ENCODE assay signal across 22 cellular contexts in the genomic region with DNA sequence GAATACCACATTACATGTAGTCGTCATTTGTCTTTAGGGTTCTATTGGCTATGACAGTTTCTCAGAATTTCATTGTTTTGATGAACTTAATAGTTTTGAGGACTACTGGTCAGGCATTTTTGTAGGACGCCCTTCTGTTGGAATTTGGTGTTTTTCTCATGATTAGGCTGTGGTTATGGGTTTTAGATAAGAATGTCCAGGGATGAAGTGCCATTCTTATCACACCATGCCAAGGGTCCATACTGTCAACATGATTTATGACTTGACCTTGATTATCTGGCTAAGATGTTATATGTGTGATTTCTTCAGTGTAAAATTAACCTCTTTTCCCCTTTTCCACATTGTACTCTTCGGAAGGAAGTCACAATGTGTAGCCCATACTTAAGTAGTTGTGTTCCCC.
"Had no signal": no experiment of that assay in that cellular context is flagged by ENCODE, and none has a peak within 500 bp of the region (broad histone marks: within the 10 kb centered on the region; RNA-seq: fewer than 3 reads in every experiment).

No MANE protein-coding gene starts in this region.

- H3K4me1 Mint-ChIP-seq: activated naive CD4-positive, alpha-beta T cell treated with anti-CD3 and anti-CD28 coated beads, Interleukin-2, amount 50 U/mL, for 24 hours had no signal

- H3K9me3 Mint-ChIP-seq: activated naive CD4-positive, alpha-beta T cell treated with anti-CD3 and anti-CD28 coated beads, Interleukin-2, amount 50 U/mL, for 24 hours; T-helper 1 cell treated with Interleukin-12 subunit alpha and Interleukin-12 subunit beta and Interleukin-4 antibody, amounts not matched to agents 30 μg/mL and 1 μg/mL, for 36 hours had no signal

- H3K36me3 Mint-ChIP-seq: activated naive CD4-positive, alpha-beta T cell treated with anti-CD3 and anti-CD28 coated beads, Interleukin-2, amount 50 U/mL, for 24 hours had no signal

- H3K27ac ChIP-seq: WERI-Rb-1 had no signal

- FAIRE-seq: colon, RCC 7860 had no signal

- H3K4me3 Mint-ChIP-seq: activated CD8-positive, alpha-beta T cell treated with anti-CD3 and anti-CD28 coated beads, Interleukin-2, amount 10 ng/mL, durations not matched to agents 7 days and 5 days; activated naive CD4-positive, alpha-beta T cell treated with anti-CD3 and anti-CD28 coated beads, Interleukin-2, amount 50 U/mL, for 24 hours; T-helper 1 cell treated with Interleukin-12 subunit alpha and Interleukin-12 subunit beta and Interleukin-4 antibody, amounts not matched to agents 30 μg/mL and 1 μg/mL, for 36 hours had no signal

- H3K27ac Mint-ChIP-seq: activated CD8-positive, alpha-beta T cell treated with anti-CD3 and anti-CD28 coated beads, Interleukin-2, amount 10 ng/mL, durations not matched to agents 7 days and 5 days; activated naive CD4-positive, alpha-beta T cell treated with anti-CD3 and anti-CD28 coated beads, Interleukin-2, amount 50 U/mL, for 24 hours; T-helper 1 cell treated with Interleukin-12 subunit alpha and Interleukin-12 subunit beta and Interleukin-4 antibody, amounts not matched to agents 30 μg/mL and 1 μg/mL, for 36 hours had no signal

- ATAC-seq: activated CD8-positive, alpha-beta T cell treated with anti-CD3 and anti-CD28 coated beads, Interleukin-2, amount 10 ng/mL, durations not matched to agents 7 days and 5 days; PC-3 had no signal

- H3K36me3 ChIP-seq: WERI-Rb-1 had no signal

- DNase-seq: activated CD4-positive, alpha-beta T cell treated with anti-CD3 and anti-CD28 coated beads for 4 hours; activated CD8-positive, alpha-beta memory T cell treated with anti-CD3 and anti-CD28 coated beads, Interleukin-2, amount 50 U/mL, for 48 hours; activated CD8-positive, alpha-beta T cell treated with anti-CD3 and anti-CD28 coated beads, Interleukin-2, amount 10 ng/mL, durations not matched to agents 7 days and 5 days; activated naive CD4-positive, alpha-beta T cell; activated T-cell treated with anti-CD3 and anti-CD28 coated beads, Interleukin-2, amount 50 U/mL, for 1 hour; amygdala; cerebellar nuclear complex; NCI-H1092; NCI-H1694; NCI-H2029; NCI-H2107; NCI-H2171 treated with DMSO at 0.1 percent for 48 hours; NCI-H345; NCI-H510A treated with DMSO at 0.1 percent for 48 hours; NK-92 treated with Interleukin-12 subunit alpha and Interleukin-12 subunit beta, amount 100 ng/mL, for 24 hours; PC-3; SHP77; WERI-Rb-1 had no signal
